ENCODE assay signal across 1 cellular context in the genomic region with DNA sequence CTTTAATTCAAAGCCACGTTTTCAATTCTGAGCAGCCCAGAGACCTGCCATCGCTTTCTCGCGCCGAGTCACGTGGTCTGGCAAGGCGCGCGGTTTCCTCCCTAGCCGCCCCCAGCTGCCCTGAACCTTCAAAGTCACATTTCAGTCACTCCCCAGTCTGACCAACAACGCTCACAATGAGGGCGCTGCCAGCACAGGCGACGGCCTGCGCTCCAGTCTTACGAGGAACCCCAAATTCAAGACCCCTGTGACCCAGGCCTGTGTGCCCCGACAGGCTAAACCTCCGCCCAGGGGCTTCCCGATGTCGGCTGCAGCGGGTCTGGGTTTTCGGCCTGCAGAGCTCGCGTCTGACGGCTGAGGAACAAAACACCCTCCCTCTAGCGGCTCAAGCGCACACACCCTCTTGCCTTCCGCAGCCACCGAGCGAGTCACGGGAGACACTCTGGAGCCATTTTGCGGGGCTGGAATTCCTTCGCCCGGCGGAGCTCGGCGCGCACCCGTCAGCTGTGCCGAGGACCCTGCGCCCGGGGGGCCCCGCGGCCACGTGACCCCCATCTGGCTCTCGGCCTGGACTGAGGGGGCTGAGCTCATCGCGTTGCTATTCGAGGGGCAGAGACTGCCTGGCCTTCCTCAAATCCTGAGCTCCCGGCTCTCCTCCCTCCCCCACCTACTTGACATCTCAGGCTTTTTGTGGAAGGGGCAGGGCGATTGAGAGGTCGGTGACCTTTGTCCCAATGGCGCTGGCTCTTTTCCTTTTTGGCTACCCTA.
TF ChIP-seq lines count a peak whose summit lies in the region.

No MANE protein-coding gene starts in this region.

TF ChIP-seq in HepG2, 621 proteins besides CTCF, POLR2A, EP300 and RAD21 (continued from another document and continues in another):
- TF ChIP-seq, protein P1, sequence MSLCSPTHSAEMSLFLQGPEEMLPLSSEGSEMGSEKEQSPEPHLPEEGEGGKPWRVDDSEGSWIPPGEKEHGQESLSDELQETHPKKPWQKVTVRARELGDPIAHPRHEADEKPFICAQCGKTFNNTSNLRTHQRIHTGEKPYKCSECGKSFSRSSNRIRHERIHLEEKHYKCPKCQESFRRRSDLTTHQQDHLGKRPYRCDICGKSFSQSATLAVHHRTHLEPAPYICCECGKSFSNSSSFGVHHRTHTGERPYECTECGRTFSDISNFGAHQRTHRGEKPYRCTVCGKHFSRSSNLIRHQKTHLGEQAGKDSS (CRISPR knock-in tag; IDR thresholded peaks at IDR 0.05; ENCODE audit: borderline replicate concordance, low read depth): no peak; the same call in 1 of the 2 replicates
- TF ChIP-seq, protein P2, sequence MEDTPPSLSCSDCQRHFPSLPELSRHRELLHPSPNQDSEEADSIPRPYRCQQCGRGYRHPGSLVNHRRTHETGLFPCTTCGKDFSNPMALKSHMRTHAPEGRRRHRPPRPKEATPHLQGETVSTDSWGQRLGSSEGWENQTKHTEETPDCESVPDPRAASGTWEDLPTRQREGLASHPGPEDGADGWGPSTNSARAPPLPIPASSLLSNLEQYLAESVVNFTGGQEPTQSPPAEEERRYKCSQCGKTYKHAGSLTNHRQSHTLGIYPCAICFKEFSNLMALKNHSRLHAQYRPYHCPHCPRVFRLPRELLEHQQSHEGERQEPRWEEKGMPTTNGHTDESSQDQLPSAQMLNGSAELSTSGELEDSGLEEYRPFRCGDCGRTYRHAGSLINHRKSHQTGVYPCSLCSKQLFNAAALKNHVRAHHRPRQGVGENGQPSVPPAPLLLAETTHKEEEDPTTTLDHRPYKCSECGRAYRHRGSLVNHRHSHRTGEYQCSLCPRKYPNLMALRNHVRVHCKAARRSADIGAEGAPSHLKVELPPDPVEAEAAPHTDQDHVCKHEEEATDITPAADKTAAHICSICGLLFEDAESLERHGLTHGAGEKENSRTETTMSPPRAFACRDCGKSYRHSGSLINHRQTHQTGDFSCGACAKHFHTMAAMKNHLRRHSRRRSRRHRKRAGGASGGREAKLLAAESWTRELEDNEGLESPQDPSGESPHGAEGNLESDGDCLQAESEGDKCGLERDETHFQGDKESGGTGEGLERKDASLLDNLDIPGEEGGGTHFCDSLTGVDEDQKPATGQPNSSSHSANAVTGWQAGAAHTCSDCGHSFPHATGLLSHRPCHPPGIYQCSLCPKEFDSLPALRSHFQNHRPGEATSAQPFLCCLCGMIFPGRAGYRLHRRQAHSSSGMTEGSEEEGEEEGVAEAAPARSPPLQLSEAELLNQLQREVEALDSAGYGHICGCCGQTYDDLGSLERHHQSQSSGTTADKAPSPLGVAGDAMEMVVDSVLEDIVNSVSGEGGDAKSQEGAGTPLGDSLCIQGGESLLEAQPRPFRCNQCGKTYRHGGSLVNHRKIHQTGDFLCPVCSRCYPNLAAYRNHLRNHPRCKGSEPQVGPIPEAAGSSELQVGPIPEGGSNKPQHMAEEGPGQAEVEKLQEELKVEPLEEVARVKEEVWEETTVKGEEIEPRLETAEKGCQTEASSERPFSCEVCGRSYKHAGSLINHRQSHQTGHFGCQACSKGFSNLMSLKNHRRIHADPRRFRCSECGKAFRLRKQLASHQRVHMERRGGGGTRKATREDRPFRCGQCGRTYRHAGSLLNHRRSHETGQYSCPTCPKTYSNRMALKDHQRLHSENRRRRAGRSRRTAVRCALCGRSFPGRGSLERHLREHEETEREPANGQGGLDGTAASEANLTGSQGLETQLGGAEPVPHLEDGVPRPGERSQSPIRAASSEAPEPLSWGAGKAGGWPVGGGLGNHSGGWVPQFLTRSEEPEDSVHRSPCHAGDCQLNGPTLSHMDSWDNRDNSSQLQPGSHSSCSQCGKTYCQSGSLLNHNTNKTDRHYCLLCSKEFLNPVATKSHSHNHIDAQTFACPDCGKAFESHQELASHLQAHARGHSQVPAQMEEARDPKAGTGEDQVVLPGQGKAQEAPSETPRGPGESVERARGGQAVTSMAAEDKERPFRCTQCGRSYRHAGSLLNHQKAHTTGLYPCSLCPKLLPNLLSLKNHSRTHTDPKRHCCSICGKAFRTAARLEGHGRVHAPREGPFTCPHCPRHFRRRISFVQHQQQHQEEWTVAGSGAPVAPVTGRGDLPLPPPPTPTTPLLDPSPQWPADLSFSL (CRISPR knock-in tag; IDR thresholded peaks at IDR 0.05): no peak
- TF ChIP-seq DNMT1 (CRISPR knock-in tag; IDR thresholded peaks at IDR 0.05): no peak
- peak; percentile 56; the same call in 1 of the 2 replicates for TF ChIP-seq ARNTL (CRISPR knock-in tag; IDR thresholded peaks at IDR 0.05)
- TF ChIP-seq NCOR1 (IDR thresholded peaks at IDR 0.05; ENCODE audit: borderline replicate concordance, low read length): no peak; the same call in 1 of the 2 replicates
- TF ChIP-seq ZNF616 (CRISPR knock-in tag; IDR thresholded peaks at IDR 0.05; ENCODE audit: low read depth): no peak
- no peak for TF ChIP-seq ZNF160 (CRISPR knock-in tag; IDR thresholded peaks at IDR 0.05)
- no peak; the same call in 1 of the 2 replicates for TF ChIP-seq RFXANK (CRISPR knock-in tag; IDR thresholded peaks at IDR 0.05)
- TF ChIP-seq, protein P3, sequence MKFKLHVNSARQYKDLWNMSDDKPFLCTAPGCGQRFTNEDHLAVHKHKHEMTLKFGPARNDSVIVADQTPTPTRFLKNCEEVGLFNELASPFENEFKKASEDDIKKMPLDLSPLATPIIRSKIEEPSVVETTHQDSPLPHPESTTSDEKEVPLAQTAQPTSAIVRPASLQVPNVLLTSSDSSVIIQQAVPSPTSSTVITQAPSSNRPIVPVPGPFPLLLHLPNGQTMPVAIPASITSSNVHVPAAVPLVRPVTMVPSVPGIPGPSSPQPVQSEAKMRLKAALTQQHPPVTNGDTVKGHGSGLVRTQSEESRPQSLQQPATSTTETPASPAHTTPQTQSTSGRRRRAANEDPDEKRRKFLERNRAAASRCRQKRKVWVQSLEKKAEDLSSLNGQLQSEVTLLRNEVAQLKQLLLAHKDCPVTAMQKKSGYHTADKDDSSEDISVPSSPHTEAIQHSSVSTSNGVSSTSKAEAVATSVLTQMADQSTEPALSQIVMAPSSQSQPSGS (CRISPR knock-in tag; IDR thresholded peaks at IDR 0.05): peak; percentile 63
- TF ChIP-seq, protein P4, sequence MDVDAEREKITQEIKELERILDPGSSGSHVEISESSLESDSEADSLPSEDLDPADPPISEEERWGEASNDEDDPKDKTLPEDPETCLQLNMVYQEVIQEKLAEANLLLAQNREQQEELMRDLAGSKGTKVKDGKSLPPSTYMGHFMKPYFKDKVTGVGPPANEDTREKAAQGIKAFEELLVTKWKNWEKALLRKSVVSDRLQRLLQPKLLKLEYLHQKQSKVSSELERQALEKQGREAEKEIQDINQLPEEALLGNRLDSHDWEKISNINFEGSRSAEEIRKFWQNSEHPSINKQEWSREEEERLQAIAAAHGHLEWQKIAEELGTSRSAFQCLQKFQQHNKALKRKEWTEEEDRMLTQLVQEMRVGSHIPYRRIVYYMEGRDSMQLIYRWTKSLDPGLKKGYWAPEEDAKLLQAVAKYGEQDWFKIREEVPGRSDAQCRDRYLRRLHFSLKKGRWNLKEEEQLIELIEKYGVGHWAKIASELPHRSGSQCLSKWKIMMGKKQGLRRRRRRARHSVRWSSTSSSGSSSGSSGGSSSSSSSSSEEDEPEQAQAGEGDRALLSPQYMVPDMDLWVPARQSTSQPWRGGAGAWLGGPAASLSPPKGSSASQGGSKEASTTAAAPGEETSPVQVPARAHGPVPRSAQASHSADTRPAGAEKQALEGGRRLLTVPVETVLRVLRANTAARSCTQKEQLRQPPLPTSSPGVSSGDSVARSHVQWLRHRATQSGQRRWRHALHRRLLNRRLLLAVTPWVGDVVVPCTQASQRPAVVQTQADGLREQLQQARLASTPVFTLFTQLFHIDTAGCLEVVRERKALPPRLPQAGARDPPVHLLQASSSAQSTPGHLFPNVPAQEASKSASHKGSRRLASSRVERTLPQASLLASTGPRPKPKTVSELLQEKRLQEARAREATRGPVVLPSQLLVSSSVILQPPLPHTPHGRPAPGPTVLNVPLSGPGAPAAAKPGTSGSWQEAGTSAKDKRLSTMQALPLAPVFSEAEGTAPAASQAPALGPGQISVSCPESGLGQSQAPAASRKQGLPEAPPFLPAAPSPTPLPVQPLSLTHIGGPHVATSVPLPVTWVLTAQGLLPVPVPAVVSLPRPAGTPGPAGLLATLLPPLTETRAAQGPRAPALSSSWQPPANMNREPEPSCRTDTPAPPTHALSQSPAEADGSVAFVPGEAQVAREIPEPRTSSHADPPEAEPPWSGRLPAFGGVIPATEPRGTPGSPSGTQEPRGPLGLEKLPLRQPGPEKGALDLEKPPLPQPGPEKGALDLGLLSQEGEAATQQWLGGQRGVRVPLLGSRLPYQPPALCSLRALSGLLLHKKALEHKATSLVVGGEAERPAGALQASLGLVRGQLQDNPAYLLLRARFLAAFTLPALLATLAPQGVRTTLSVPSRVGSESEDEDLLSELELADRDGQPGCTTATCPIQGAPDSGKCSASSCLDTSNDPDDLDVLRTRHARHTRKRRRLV (CRISPR knock-in tag; IDR thresholded peaks at IDR 0.05): no peak; the same call in 1 of the 2 replicates
- no peak for TF ChIP-seq KAT7 (CRISPR knock-in tag; IDR thresholded peaks at IDR 0.05; ENCODE audit: borderline replicate concordance)
- TF ChIP-seq ZNF256 (CRISPR knock-in tag; conservative IDR thresholded peaks at IDR 0.05): peak; percentile 80; the same call in 1 of the 2 replicates
- TF ChIP-seq FLYWCH1 (CRISPR knock-in tag; IDR thresholded peaks at IDR 0.05): no peak
- TF ChIP-seq ZNF761 (CRISPR knock-in tag; conservative IDR thresholded peaks at IDR 0.05): peak; percentile 82; the same call in 1 of the 2 replicates
- TF ChIP-seq ARNT2 (CRISPR knock-in tag; IDR thresholded peaks at IDR 0.05; ENCODE audit: low read depth): peak; percentile 86
- no peak; the same call in 1 of the 2 replicates for TF ChIP-seq ZNF333 (CRISPR knock-in tag; IDR thresholded peaks at IDR 0.05; ENCODE audit: borderline replicate concordance)
- no peak for TF ChIP-seq MYNN (CRISPR knock-in tag; IDR thresholded peaks at IDR 0.05; ENCODE audit: low read depth)
- no peak; the same call in 1 of the 2 replicates for TF ChIP-seq ZNF567 (CRISPR knock-in tag; IDR thresholded peaks at IDR 0.05; ENCODE audit: borderline replicate concordance)
- TF ChIP-seq MLLT10 (CRISPR knock-in tag; IDR thresholded peaks at IDR 0.05): no peak
- TF ChIP-seq, protein P5, sequence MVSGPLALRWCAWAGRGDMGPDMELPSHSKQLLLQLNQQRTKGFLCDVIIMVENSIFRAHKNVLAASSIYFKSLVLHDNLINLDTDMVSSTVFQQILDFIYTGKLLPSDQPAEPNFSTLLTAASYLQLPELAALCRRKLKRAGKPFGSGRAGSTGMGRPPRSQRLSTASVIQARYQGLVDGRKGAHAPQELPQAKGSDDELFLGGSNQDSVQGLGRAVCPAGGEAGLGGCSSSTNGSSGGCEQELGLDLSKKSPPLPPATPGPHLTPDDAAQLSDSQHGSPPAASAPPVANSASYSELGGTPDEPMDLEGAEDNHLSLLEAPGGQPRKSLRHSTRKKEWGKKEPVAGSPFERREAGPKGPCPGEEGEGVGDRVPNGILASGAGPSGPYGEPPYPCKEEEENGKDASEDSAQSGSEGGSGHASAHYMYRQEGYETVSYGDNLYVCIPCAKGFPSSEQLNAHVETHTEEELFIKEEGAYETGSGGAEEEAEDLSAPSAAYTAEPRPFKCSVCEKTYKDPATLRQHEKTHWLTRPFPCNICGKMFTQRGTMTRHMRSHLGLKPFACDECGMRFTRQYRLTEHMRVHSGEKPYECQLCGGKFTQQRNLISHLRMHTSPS (CRISPR knock-in tag; IDR thresholded peaks at IDR 0.05; ENCODE audit: low read depth): 0 out of 2 replicates have a peak, but pooled peaks have one; percentile 31
- no peak; the same call in 1 of the 2 replicates for TF ChIP-seq TEAD2 (CRISPR knock-in tag; IDR thresholded peaks at IDR 0.05)
- TF ChIP-seq, protein P6, sequence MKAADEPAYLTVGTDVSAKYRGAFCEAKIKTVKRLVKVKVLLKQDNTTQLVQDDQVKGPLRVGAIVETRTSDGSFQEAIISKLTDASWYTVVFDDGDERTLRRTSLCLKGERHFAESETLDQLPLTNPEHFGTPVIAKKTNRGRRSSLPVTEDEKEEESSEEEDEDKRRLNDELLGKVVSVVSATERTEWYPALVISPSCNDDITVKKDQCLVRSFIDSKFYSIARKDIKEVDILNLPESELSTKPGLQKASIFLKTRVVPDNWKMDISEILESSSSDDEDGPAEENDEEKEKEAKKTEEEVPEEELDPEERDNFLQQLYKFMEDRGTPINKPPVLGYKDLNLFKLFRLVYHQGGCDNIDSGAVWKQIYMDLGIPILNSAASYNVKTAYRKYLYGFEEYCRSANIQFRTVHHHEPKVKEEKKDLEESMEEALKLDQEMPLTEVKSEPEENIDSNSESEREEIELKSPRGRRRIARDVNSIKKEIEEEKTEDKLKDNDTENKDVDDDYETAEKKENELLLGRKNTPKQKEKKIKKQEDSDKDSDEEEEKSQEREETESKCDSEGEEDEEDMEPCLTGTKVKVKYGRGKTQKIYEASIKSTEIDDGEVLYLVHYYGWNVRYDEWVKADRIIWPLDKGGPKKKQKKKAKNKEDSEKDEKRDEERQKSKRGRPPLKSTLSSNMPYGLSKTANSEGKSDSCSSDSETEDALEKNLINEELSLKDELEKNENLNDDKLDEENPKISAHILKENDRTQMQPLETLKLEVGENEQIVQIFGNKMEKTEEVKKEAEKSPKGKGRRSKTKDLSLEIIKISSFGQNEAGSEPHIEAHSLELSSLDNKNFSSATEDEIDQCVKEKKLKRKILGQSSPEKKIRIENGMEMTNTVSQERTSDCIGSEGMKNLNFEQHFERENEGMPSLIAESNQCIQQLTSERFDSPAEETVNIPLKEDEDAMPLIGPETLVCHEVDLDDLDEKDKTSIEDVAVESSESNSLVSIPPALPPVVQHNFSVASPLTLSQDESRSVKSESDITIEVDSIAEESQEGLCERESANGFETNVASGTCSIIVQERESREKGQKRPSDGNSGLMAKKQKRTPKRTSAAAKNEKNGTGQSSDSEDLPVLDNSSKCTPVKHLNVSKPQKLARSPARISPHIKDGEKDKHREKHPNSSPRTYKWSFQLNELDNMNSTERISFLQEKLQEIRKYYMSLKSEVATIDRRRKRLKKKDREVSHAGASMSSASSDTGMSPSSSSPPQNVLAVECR (CRISPR knock-in tag; IDR thresholded peaks at IDR 0.05; ENCODE audit: borderline replicate concordance): peak; percentile 63; the same call in 1 of the 2 replicates
- TF ChIP-seq, protein P7, sequence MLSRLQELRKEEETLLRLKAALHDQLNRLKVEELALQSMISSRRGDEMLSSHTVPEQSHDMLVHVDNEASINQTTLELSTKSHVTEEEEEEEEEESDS (CRISPR knock-in tag; IDR thresholded peaks at IDR 0.05; ENCODE audit: borderline replicate concordance): peak; percentile 49; the same call in 1 of the 2 replicates
- peak; percentile 66 for TF ChIP-seq PTBP1 (IDR thresholded peaks at IDR 0.05; ENCODE audit: low read depth, low read length, poor library complexity, severe bottlenecking)
- peak; percentile 68; the same call in 1 of the 2 replicates for TF ChIP-seq RARG (CRISPR knock-in tag; IDR thresholded peaks at IDR 0.05; ENCODE audit: low read depth)
- no peak for TF ChIP-seq RFX3 (CRISPR knock-in tag; IDR thresholded peaks at IDR 0.05)
- no peak for TF ChIP-seq ETV6 (CRISPR knock-in tag; conservative IDR thresholded peaks at IDR 0.05)
